4 cellular contexts compared by ENCODE assay signal in the genomic region with DNA sequence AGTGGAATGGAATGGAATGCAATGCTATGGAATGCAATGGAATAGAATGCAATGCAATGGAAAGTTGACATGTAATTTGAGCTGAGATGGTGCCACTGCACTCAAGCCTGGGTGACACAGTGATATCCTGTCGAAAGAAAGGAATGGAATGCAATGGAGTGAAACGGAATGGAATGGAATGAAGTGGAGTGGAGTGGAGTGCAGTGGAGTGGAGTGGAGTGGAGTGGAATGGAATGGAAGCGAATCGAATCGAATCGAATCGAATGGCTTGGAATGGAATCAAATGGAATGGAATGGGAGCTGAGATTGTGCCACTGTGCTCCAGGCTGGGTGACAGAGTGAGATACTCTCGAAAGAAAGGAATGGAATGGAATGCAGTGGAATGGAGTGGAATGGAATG. TPM values are rescaled to one million over a fixed set of nuclear protein-coding genes. Genes with fewer than 3 reads are reported as not detected.
"Had no signal": no experiment of that assay in that cellular context is flagged by ENCODE, and none has a peak within 500 bp of the region (broad histone marks: within the 10 kb centered on the region; RNA-seq: fewer than 3 reads in every experiment).

No MANE protein-coding gene starts in this region.

RNA-seq across cellular contexts. Expression of gene ZNF716, which starts 45.1 kb away (rescaled TPM):
- total RNA-seq: LHCN-M2, M059J, MCF 10A, NCI-H460 had no signal
